Comparison of ENCODE assay signal across 2 cellular contexts in genomic region chr21:21722736-21723135, GRCh38.
TF ChIP-seq lines count a peak whose summit lies in the region.

No MANE protein-coding gene starts in this region.

TF ChIP-seq in IMR-90, 13 proteins besides CTCF, POLR2A, EP300 and RAD21 (continued from another document):
- TF ChIP-seq ELK1 (IDR thresholded peaks at IDR 0.05; ENCODE audit: borderline replicate concordance, low read depth, low read length) = no peak
- TF ChIP-seq FOS (IDR thresholded peaks at IDR 0.05; ENCODE audit: low read depth, low read length) = no peak
- TF ChIP-seq CHD1 (IDR thresholded peaks at IDR 0.05; ENCODE audit: low read depth, low read length) = no peak
- no peak for TF ChIP-seq MAFK (IDR thresholded peaks at IDR 0.05; ENCODE audit: low read depth, low read length)
- TF ChIP-seq USF2 (IDR thresholded peaks at IDR 0.05; ENCODE audit: low read depth, low read length) = no peak
- no peak for TF ChIP-seq RFX5 (IDR thresholded peaks at IDR 0.05; ENCODE audit: low read depth, low read length)
- no peak for TF ChIP-seq MXI1 (IDR thresholded peaks at IDR 0.05; ENCODE audit: borderline replicate concordance, low read depth, low read length)
- no peak for TF ChIP-seq MAZ (IDR thresholded peaks at IDR 0.05; ENCODE audit: borderline replicate concordance, low read depth, low read length)
- no peak for TF ChIP-seq RCOR1 (IDR thresholded peaks at IDR 0.05; ENCODE audit: insufficient replicate concordance, low read length)
- no peak for TF ChIP-seq CEBPB (IDR thresholded peaks at IDR 0.05; ENCODE audit: low read depth, low read length)
- TF ChIP-seq NFE2L2 (IDR thresholded peaks at IDR 0.05; ENCODE audit: low read depth, low read length) = no peak

TF ChIP-seq in K562, 482 proteins besides CTCF, POLR2A, EP300 and RAD21 (continued from another document):
- no peak for TF ChIP-seq REST (CRISPR knock-in tag; IDR thresholded peaks at IDR 0.05; ENCODE audit: low read depth)
- TF ChIP-seq ZHX1 (conservative IDR thresholded peaks at IDR 0.05; ENCODE audit: low read length) = no peak
- TF ChIP-seq HDAC3 (IDR thresholded peaks at IDR 0.05; ENCODE audit: borderline replicate concordance, partially characterized antibody) = no peak
- TF ChIP-seq ZBTB12 (CRISPR knock-in tag; IDR thresholded peaks at IDR 0.05) = no peak
- no peak for TF ChIP-seq IFI16 (CRISPR knock-in tag; IDR thresholded peaks at IDR 0.05)
- TF ChIP-seq CHD1 (IDR thresholded peaks at IDR 0.05; ENCODE audit: low read length) = no peak
- TF ChIP-seq SFPQ (IDR thresholded peaks at IDR 0.05; ENCODE audit: low read depth, low read length) = no peak
- TF ChIP-seq XRCC5 (IDR thresholded peaks at IDR 0.05; ENCODE audit: low read depth, low read length) = no peak
- no peak for TF ChIP-seq PKNOX1 (IDR thresholded peaks at IDR 0.05)
- no peak for TF ChIP-seq ASH1L (IDR thresholded peaks at IDR 0.05; ENCODE audit: borderline replicate concordance, low read depth, partially characterized antibody)
- no peak for TF ChIP-seq STAG1 (CRISPR knock-in tag; IDR thresholded peaks at IDR 0.05; ENCODE audit: borderline replicate concordance)
- no peak for TF ChIP-seq ZNF561 (CRISPR knock-in tag; conservative IDR thresholded peaks at IDR 0.05)
- no peak for TF ChIP-seq MECOM (CRISPR knock-in tag; IDR thresholded peaks at IDR 0.05)
- TF ChIP-seq POLR2B (IDR thresholded peaks at IDR 0.05; ENCODE audit: low read depth, partially characterized antibody) = no peak
